Comparison of ENCODE assay signal across 9 cellular contexts in the genomic region with DNA sequence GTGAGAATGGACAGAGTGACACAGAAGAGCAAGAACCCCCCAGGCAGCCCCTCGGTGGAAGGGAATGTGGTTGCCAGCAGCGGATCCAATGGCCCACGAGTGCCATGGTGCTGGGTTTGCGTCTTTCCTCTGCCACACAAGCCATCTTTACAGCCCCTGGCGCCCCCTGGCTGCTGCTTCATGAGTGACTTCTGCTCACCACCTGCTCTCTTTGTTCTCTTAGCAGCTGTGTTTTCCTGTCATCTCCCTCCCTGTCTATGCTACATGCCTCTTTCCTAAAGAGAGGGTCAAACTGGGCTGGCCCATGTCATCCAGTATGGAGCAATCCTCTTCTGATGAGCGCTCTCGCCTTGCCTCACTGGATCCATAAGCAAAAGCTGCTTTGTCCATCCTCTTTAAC.
DNase-seq lines count a peak whose midpoint lies in the region; ATAC-seq, FAIRE-seq and TF ChIP-seq lines count a peak whose summit lies in the region.
"Had no signal": no experiment of that assay in that cellular context is flagged by ENCODE, and none has a peak within 500 bp of the region (broad histone marks: within the 10 kb centered on the region; RNA-seq: fewer than 3 reads in every experiment).

No MANE protein-coding gene starts in this region.

- no peaks in the 10 kb centered on the region for H3K36me3 ChIP-seq in gastroesophageal sphincter
- H3K36me3 ChIP-seq: neutrophil had no signal

- in situ Hi-C loops in SK-MEL-5 (cut with HindIII; ENCODE audit: low pct_unique_long_range_greater_than_20kb, low sequenced_read_pairs): no loop called here

- no peak for TF ChIP-seq EP300 in gastroesophageal sphincter (IDR thresholded peaks at IDR 0.05)

- intact Hi-C loops in sciatic nerve (cut with DNase I): no loop called here

- 33 to 51% methylated on average over 1 to 7 of the region's 7 CpGs for WGBS in gastroesophageal sphincter (ENCODE audit: low coverage in 1 of 2), 2 donors

- no peak for FAIRE-seq in HTR-8/SVneo (lab: Jason Lieb, UNC)

- H3K9me3 ChIP-seq in gastroesophageal sphincter: no peaks in the 10 kb centered on the region
- H3K9me3 ChIP-seq: neutrophil had no signal

- no peaks in the 10 kb centered on the region for H3K4me1 ChIP-seq in gastroesophageal sphincter

- no peaks in the 10 kb centered on the region for H3K27me3 ChIP-seq in gastroesophageal sphincter
- H3K27me3 ChIP-seq: neutrophil had no signal

- peak in 3 of 4 experiments; percentile 17 to 48 (median 24) for TF ChIP-seq CTCF in gastroesophageal sphincter (IDR thresholded peaks at IDR 0.05)

- ATAC-seq in gastroesophageal sphincter: no peak
- peak; percentile 20 for ATAC-seq in sciatic nerve
- no peak for ATAC-seq in left lobe of liver
- no peak for ATAC-seq in HG02870 (IDR thresholded peaks at IDR 0.05; ENCODE audit: unreplicated experiment)

- no peak overlapping the region for H3K27ac ChIP-seq in gastroesophageal sphincter
- H3K27ac ChIP-seq: neutrophil had no signal

- no peak for TF ChIP-seq POLR2A in gastroesophageal sphincter (IDR thresholded peaks at IDR 0.05)

- H3K4me3 ChIP-seq in gastroesophageal sphincter: no peak overlapping the region

- DNase-seq in NCI-H1436 (lab: John Stamatoyannopoulos, UW) (peak; percentile 13), NCI-H1436 treated with DMSO at 0.1 percent for 48 hours (lab: John Stamatoyannopoulos, UW) (no peak), HTR-8/SVneo (ENCODE audit: insufficient read length, low spot score) (peak; percentile 1), SK-MEL-5 (ENCODE audit: low read depth, low spot score) (peak; percentile 64), sciatic nerve (ENCODE audit: low spot score) (peak; percentile 65), left lobe of liver (ENCODE audit: low spot score) (no peak)

Comparison
In these comparisons a context has a peak if more than half of its experiments do, and no peak if none do; other contexts are left out.
1. DNase-seq: peak in NCI-H1436 (single experiment), HTR-8/SVneo (single experiment), SK-MEL-5 (single experiment) and sciatic nerve (single experiment); none in NCI-H1436 treated with DMSO at 0.1 percent for 48 hours (single experiment) and left lobe of liver (single experiment).